Comparison of ENCODE assay signal across 17 cellular contexts in genomic region chr1:15346356-15347030, GRCh38.
DNase-seq lines count a peak whose midpoint lies in the region; ATAC-seq and TF ChIP-seq lines count a peak whose summit lies in the region.
"Had no signal": no experiment of that assay in that cellular context is flagged by ENCODE, and none has a peak within 500 bp of the region (broad histone marks: within the 10 kb centered on the region; RNA-seq: fewer than 3 reads in every experiment).

No MANE protein-coding gene starts in this region.

- peak overlapping the region; percentile 55 for H3K27ac ChIP-seq in RWPE2 (ENCODE audit: poor library complexity, severe bottlenecking)
- H3K27ac ChIP-seq in esophagus squamous epithelium, result peak overlapping the region; percentile 25 to 78 (median 53)
- peak overlapping the region; percentile 13 for H3K27ac ChIP-seq in upper lobe of right lung
- H3K27ac ChIP-seq in MM.1S (ENCODE audit: low read length), result no peak overlapping the region
- H3K27ac ChIP-seq: brain microvascular endothelial cell, parathyroid adenoma, SK-N-MC, VCaP had no signal

- H3K9ac ChIP-seq in MM.1S (ENCODE audit: low read length), result no peak overlapping the region
- H3K9ac ChIP-seq: parathyroid adenoma had no signal

- H3K27me3 ChIP-seq in RWPE2 (ENCODE audit: insufficient read depth, poor library complexity, severe bottlenecking), result no peaks in the 10 kb centered on the region
- no peaks in the 10 kb centered on the region for H3K27me3 ChIP-seq in esophagus squamous epithelium
- H3K27me3 ChIP-seq in upper lobe of right lung, result no peaks in the 10 kb centered on the region
- H3K27me3 ChIP-seq in MM.1S (replicated peaks; ENCODE audit: insufficient read depth, low read length), result 0 out of 2 replicates have a peak, but pooled peaks cover 3% of the 10 kb centered on the region
- H3K27me3 ChIP-seq: brain microvascular endothelial cell had no signal

- CTCF ChIA-PET in activated CD8-positive, alpha-beta memory T cell treated with anti-CD3 and anti-CD28 coated beads, Interleukin-2, amount 10 ng/mL, durations not matched to agents 7 days and 5 days (lab: Charles Lee), result interaction anchor here (0.5 to 2.4 kb wide), 3 partner anchors 23 to 148 kb away, joined by 3 to 9 read pairs (median 3); partner anchors contain the start of gene EFHD2

- no peaks in the 10 kb centered on the region for H3F3A ChIP-seq in MM.1S (ENCODE audit: insufficient read depth, low read length)

- 75 to 84% methylated on average over 7 to 14 of the region's 14 CpGs for WGBS in esophagus squamous epithelium, 2 donors

- H3K36me3 Mint-ChIP-seq in activated CD8-positive, alpha-beta memory T cell treated with anti-CD3 and anti-CD28 coated beads, Interleukin-2, amount 10 ng/mL, durations not matched to agents 7 days and 5 days, result no peaks in the 10 kb centered on the region
- H3K36me3 Mint-ChIP-seq: activated naive CD4-positive, alpha-beta T cell treated with anti-CD3 and anti-CD28 coated beads, Interleukin-2, amount 50 U/mL, for 24 hours; stimulated activated naive B cell treated with anti-CD40 and anti-IgM and Interleukin-4, amounts not matched to agents 10 μg/mL and 1 μg/mL and 100 μg/mL, for 72 hours had no signal

- peaks cover 3% of the 10 kb centered on the region for H3K27me3 Mint-ChIP-seq in activated CD8-positive, alpha-beta memory T cell treated with anti-CD3 and anti-CD28 coated beads, Interleukin-2, amount 10 ng/mL, durations not matched to agents 7 days and 5 days

- no peaks in the 10 kb centered on the region for H3K9me2 ChIP-seq in MM.1S (replicated peaks; ENCODE audit: insufficient read depth, low read length)

- H3K79me2 ChIP-seq in MM.1S (ENCODE audit: low read length), result no peaks in the 10 kb centered on the region
- H3K79me2 ChIP-seq: parathyroid adenoma had no signal

- peaks cover 71% of the 10 kb centered on the region for H3K4me1 Mint-ChIP-seq in activated CD8-positive, alpha-beta memory T cell treated with anti-CD3 and anti-CD28 coated beads, Interleukin-2, amount 10 ng/mL, durations not matched to agents 7 days and 5 days

- H3K9me3 ChIP-seq in RWPE2 (ENCODE audit: severe bottlenecking) (no peaks in the 10 kb centered on the region), esophagus squamous epithelium (no peaks in the 10 kb centered on the region), upper lobe of right lung (no peaks in the 10 kb centered on the region), MM.1S (replicated peaks; ENCODE audit: insufficient read depth, low read length) (no peaks in the 10 kb centered on the region)

- peak overlapping the region; percentile 59 for H3K27ac Mint-ChIP-seq in activated CD8-positive, alpha-beta memory T cell treated with anti-CD3 and anti-CD28 coated beads, Interleukin-2, amount 10 ng/mL, durations not matched to agents 7 days and 5 days
- H3K27ac Mint-ChIP-seq: activated naive CD4-positive, alpha-beta T cell treated with anti-CD3 and anti-CD28 coated beads, Interleukin-2, amount 50 U/mL, for 24 hours; stimulated activated naive B cell treated with anti-CD40 and anti-IgM and Interleukin-4, amounts not matched to agents 10 μg/mL and 1 μg/mL and 100 μg/mL, for 72 hours had no signal

- no peak overlapping the region for H3K4me3 ChIP-seq in RWPE2 (ENCODE audit: severe bottlenecking)
- no peak overlapping the region for H3K4me3 ChIP-seq in esophagus squamous epithelium
- no peak overlapping the region for H3K4me3 ChIP-seq in upper lobe of right lung
- H3K4me3 ChIP-seq in MM.1S (ENCODE audit: low read length), result no peak overlapping the region
- H3K4me3 ChIP-seq: SK-N-MC, smooth muscle cell had no signal

- intact Hi-C loops in esophagus squamous epithelium (cut with DNase I), result no loop called here
- intact Hi-C loops in upper lobe of right lung (cut with DNase I), result no loop called here

- no peak for DNase-seq in activated CD8-positive, alpha-beta memory T cell treated with anti-CD3 and anti-CD28 coated beads, Interleukin-2, amount 10 ng/mL, durations not matched to agents 7 days and 5 days
- DNase-seq in activated CD8-positive, alpha-beta memory T cell treated with anti-CD3 and anti-CD28 coated beads, Interleukin-2, amount 50 U/mL, for 4 hours, result no peak
- DNase-seq in RWPE2 (ENCODE audit: low spot score), result no peak
- no peak for DNase-seq in esophagus squamous epithelium (lab: John Stamatoyannopoulos, UW)
- no peak for DNase-seq in upper lobe of right lung
- DNase-seq in MM.1S, result no peak
- DNase-seq in left lobe of liver (ENCODE audit: low spot score), result no peak
- DNase-seq: brain microvascular endothelial cell, KG1, NCI-H446 treated with DMSO at 0.1 percent for 48 hours had no signal

- TF ChIP-seq POLR2A in esophagus squamous epithelium (IDR thresholded peaks at IDR 0.05), result no peak

- H4K20me1 ChIP-seq in MM.1S (ENCODE audit: insufficient read depth, low read length), result no peaks in the 10 kb centered on the region

- no peak for TF ChIP-seq CTCF in RWPE2 (IDR thresholded peaks at IDR 0.05; ENCODE audit: poor library complexity, severe bottlenecking)
- TF ChIP-seq CTCF in esophagus squamous epithelium (IDR thresholded peaks at IDR 0.05), result no peak
- no peak for TF ChIP-seq CTCF in upper lobe of right lung (IDR thresholded peaks at IDR 0.05)
- no peak for TF ChIP-seq CTCF in MM.1S (IDR thresholded peaks at IDR 0.05; ENCODE audit: low read length)

- H3K4me2 ChIP-seq in MM.1S (ENCODE audit: low read depth, low read length), result no peak overlapping the region
- H3K4me2 ChIP-seq: smooth muscle cell had no signal

- no peaks in the 10 kb centered on the region for H3K36me3 ChIP-seq in RWPE2 (ENCODE audit: low read depth)
- no peaks in the 10 kb centered on the region for H3K36me3 ChIP-seq in esophagus squamous epithelium
- H3K36me3 ChIP-seq in upper lobe of right lung, result no peaks in the 10 kb centered on the region
- no peaks in the 10 kb centered on the region for H3K36me3 ChIP-seq in MM.1S (replicated peaks; ENCODE audit: insufficient read depth, low read length)
- H3K36me3 ChIP-seq: brain microvascular endothelial cell had no signal

- no peak overlapping the region for H2AFZ ChIP-seq in MM.1S (ENCODE audit: low read length)
- H2AFZ ChIP-seq: parathyroid adenoma had no signal

- peaks cover 32% of the 10 kb centered on the region for H3K4me1 ChIP-seq in RWPE2 (ENCODE audit: insufficient read depth, poor library complexity, severe bottlenecking)
- peaks cover 0 to 52% (median 34%) of the 10 kb centered on the region in 3 donors for H3K4me1 ChIP-seq in esophagus squamous epithelium
- H3K4me1 ChIP-seq in upper lobe of right lung, result peaks cover 6% of the 10 kb centered on the region
- H3K4me1 ChIP-seq in MM.1S (ENCODE audit: low read length), result no peaks in the 10 kb centered on the region
- H3K4me1 ChIP-seq: parathyroid adenoma had no signal

- ATAC-seq in activated CD8-positive, alpha-beta memory T cell treated with anti-CD3 and anti-CD28 coated beads, Interleukin-2, amount 10 ng/mL, durations not matched to agents 7 days and 5 days, result no peak
- ATAC-seq in RWPE2 (ENCODE audit: low read depth) (no peak), upper lobe of right lung (no peak), left lobe of liver (no peak), GM21515 (IDR thresholded peaks at IDR 0.05; ENCODE audit: unreplicated experiment) (no peak)

- no peaks in the 10 kb centered on the region for H3K9me3 Mint-ChIP-seq in activated CD8-positive, alpha-beta memory T cell treated with anti-CD3 and anti-CD28 coated beads, Interleukin-2, amount 10 ng/mL, durations not matched to agents 7 days and 5 days (ENCODE audit: low read depth)
- H3K9me3 Mint-ChIP-seq: activated naive CD4-positive, alpha-beta T cell treated with anti-CD3 and anti-CD28 coated beads, Interleukin-2, amount 50 U/mL, for 24 hours; stimulated activated naive B cell treated with anti-CD40 and anti-IgM and Interleukin-4, amounts not matched to agents 10 μg/mL and 1 μg/mL and 100 μg/mL, for 72 hours had no signal

- H3K4me3 Mint-ChIP-seq in activated CD8-positive, alpha-beta memory T cell treated with anti-CD3 and anti-CD28 coated beads, Interleukin-2, amount 10 ng/mL, durations not matched to agents 7 days and 5 days, result no peak overlapping the region
- H3K4me3 Mint-ChIP-seq: stimulated activated naive B cell treated with anti-CD40 and anti-IgM and Interleukin-4, amounts not matched to agents 10 μg/mL and 1 μg/mL and 100 μg/mL, for 72 hours had no signal
